In genomic region chr6:146246028-146246427, GRCh38 we compare ENCODE assay signal across 16 cellular contexts.
DNase-seq lines count a peak whose midpoint lies in the region; ATAC-seq and TF ChIP-seq lines count a peak whose summit lies in the region.
"Had no signal": no experiment of that assay in that cellular context is flagged by ENCODE, and none has a peak within 500 bp of the region (broad histone marks: within the 10 kb centered on the region; RNA-seq: fewer than 3 reads in every experiment).

No MANE protein-coding gene starts in this region.

- H3K4me1 ChIP-seq in SK-N-SH (ENCODE audit: control insufficient read depth in 1 of 2, insufficient read depth in 2 of 2, low read depth in 1 of 2, low read length in 1 of 2) = no peaks in the 10 kb centered on the region
- H3K4me1 ChIP-seq: BLaER1, Caco-2 had no signal

- H3K4me3 ChIP-seq in SK-N-SH (ENCODE audit: low read depth in 2 of 2, low read length in 1 of 2) = no peak overlapping the region
- H3K4me3 ChIP-seq: BLaER1, GM23338 had no signal

- H3K9me2 ChIP-seq in SK-N-SH = no peaks in the 10 kb centered on the region

- no peak overlapping the region for H3K27ac ChIP-seq in SK-N-SH (ENCODE audit: low read depth in 2 of 2, low read length in 1 of 2)
- H3K27ac ChIP-seq: BLaER1, C4-2B had no signal

- no peak for TF ChIP-seq EP300 in SK-N-SH (IDR thresholded peaks at IDR 0.05; ENCODE audit: borderline replicate concordance in 1 of 2, low read depth in 1 of 2, low read length in 1 of 2)

- no peak for TF ChIP-seq RAD21 in SK-N-SH (IDR thresholded peaks at IDR 0.05; ENCODE audit: low read length)

- peak; percentile 57 for DNase-seq in G401 (ENCODE audit: low spot score)
- DNase-seq in SK-N-SH = no peak
- peak; percentile 41 for DNase-seq in cerebellum (ENCODE audit: low spot score)
- DNase-seq in SK-N-DZ (ENCODE audit: low spot score) = no peak
- DNase-seq in activated effector memory CD4-positive, alpha-beta T cell treated with anti-CD3 and anti-CD28 coated beads, Interleukin-2, amount 50 U/mL, for 16 hours = no peak
- DNase-seq: Caco-2; CD4-positive, CD25-positive, alpha-beta regulatory T cell; CD8-positive, alpha-beta T cell; DMS153; DND-41; GDM1; HCEC 1CT had no signal

- no peaks in the 10 kb centered on the region for H3F3A ChIP-seq in SK-N-SH (replicated peaks; ENCODE audit: insufficient read depth)

- POLR2A ChIA-PET in SK-N-SH (lab: Yijun Ruan, JAX) = no interaction called here

- H3K4me2 ChIP-seq in SK-N-SH = no peak overlapping the region
- H3K4me2 ChIP-seq: BLaER1, GM23338 had no signal

- TF ChIP-seq CTCF in SK-N-SH (IDR thresholded peaks at IDR 0.05) = no peak

- H4K20me1 ChIP-seq in SK-N-SH (ENCODE audit: insufficient read depth) = no peaks in the 10 kb centered on the region
- H4K20me1 ChIP-seq: BLaER1 had no signal

- H3K36me3 ChIP-seq in SK-N-SH (replicated peaks in 1 of 2; ENCODE audit: control insufficient read depth in 1 of 2, insufficient read depth in 2 of 2, low read length in 1 of 2) = no peaks in the 10 kb centered on the region
- H3K36me3 ChIP-seq: BLaER1 had no signal

- ATAC-seq in GM21786 (IDR thresholded peaks at IDR 0.05; ENCODE audit: unreplicated experiment) = no peak
- ATAC-seq: CD8-positive, alpha-beta T cell; GM23338 had no signal

- no peak overlapping the region for H2AFZ ChIP-seq in SK-N-SH (ENCODE audit: low read depth)
- H2AFZ ChIP-seq: GM23338 had no signal

- 0% methylated on average over 1 of the region's 1 CpG for WGBS in SK-N-SH (ENCODE audit: low lambda C conversion rate)

- no peak overlapping the region for H3K9ac ChIP-seq in SK-N-SH
- H3K9ac ChIP-seq: BLaER1 had no signal

- H3K9me3 ChIP-seq in SK-N-SH = no peaks in the 10 kb centered on the region
- H3K9me3 ChIP-seq: BLaER1 had no signal

- no peaks in the 10 kb centered on the region for H3K79me2 ChIP-seq in SK-N-SH (ENCODE audit: insufficient read depth)

- no peaks in the 10 kb centered on the region for H3K27me3 ChIP-seq in SK-N-SH (ENCODE audit: insufficient read depth)
- H3K27me3 ChIP-seq: BLaER1 had no signal

- CTCF ChIA-PET in SK-N-SH (lab: Yijun Ruan, JAX) = no interaction called here

- in situ Hi-C loops in G401 (cut with HindIII; ENCODE audit: low sequenced_read_pairs) = no loop called here

TF ChIP-seq in SK-N-SH, 30 proteins besides CTCF, POLR2A, EP300 and RAD21:
- TF ChIP-seq RFX5 (IDR thresholded peaks at IDR 0.05; ENCODE audit: low read length) (peak; percentile 61; the same call in 1 of the 2 replicates), USF1 (IDR thresholded peaks at IDR 0.05; ENCODE audit: borderline replicate concordance, low read depth) (no peak)

Comparison
In these comparisons a context has a peak if more than half of its experiments do, and no peak if none do; other contexts are left out.
1. DNase-seq: peak in G401 (single experiment) and cerebellum (single experiment); none in SK-N-SH (single experiment), SK-N-DZ (single experiment) and activated effector memory CD4-positive, alpha-beta T cell treated with anti-CD3 and anti-CD28 coated beads, Interleukin-2, amount 50 U/mL, for 16 hours (single experiment).